26 cellular contexts compared by ENCODE assay signal in genomic region chr12:60415361-60415760, GRCh38.
DNase-seq lines count a peak whose midpoint lies in the region; ATAC-seq and TF ChIP-seq lines count a peak whose summit lies in the region.
"Had no signal": no experiment of that assay in that cellular context is flagged by ENCODE, and none has a peak within 500 bp of the region (broad histone marks: within the 10 kb centered on the region; RNA-seq: fewer than 3 reads in every experiment).

No MANE protein-coding gene starts in this region.

- 87 to 100% (median 91%) methylated on average over 1 of the region's 1 CpG for WGBS in spleen, 5 donors

- TF ChIP-seq CTCF in fibroblast of pulmonary artery (IDR thresholded peaks at IDR 0.05; ENCODE audit: low read length, missing control alignments) (no peak), spleen (IDR thresholded peaks at IDR 0.05 in 8 of 11, conservative IDR thresholded peaks at IDR 0.05 in 3 of 11) (no peak)

- H3K27me3 ChIP-seq in spleen (replicated peaks in 1 of 7), result no peaks in the 10 kb centered on the region
- H3K27me3 ChIP-seq: suprapubic skin, upper lobe of left lung had no signal

- TF ChIP-seq POLR2A in spleen (IDR thresholded peaks at IDR 0.05), result no peak

- H3K9me3 ChIP-seq in spleen, result peaks cover 0 to 55% (median 28%) of the 10 kb centered on the region in 8 donors

- intact Hi-C loops in spleen (cut with DNase I; ENCODE audit: low total_unique reads), result no loop called here

- DNase-seq in SIG-M5 treated with dmso at 0.1 percent for 504 hours (lab: John Stamatoyannopoulos, UW; ENCODE audit: unreplicated experiment) (peak; percentile 25), SIG-M5 (lab: John Stamatoyannopoulos, UW) (no peak), amniotic epithelial cell (ENCODE audit: low read depth) (peak; percentile 73), fibroblast of pulmonary artery (ENCODE audit: low read depth) (peak; percentile 22), spleen (no peak), NCI-H345 (lab: John Stamatoyannopoulos, UW) (no peak)
- no peak for DNase-seq in stimulated activated CD4-positive, alpha-beta T cell treated with anti-CD3 and anti-CD28 coated beads, Interleukin-2, amount 100 ng/mL, for 24 hours
- DNase-seq: activated B cell treated with CpG ODN at 0.5 μM for 24 hours; activated CD4-positive, alpha-beta T cell treated with anti-CD3 and anti-CD28 coated beads, Interleukin-2, amount 10 ng/mL, durations not matched to agents 7 days and 5 days; caudate nucleus; cortex of kidney; DND-41; effector memory CD4-positive, alpha-beta T cell; hippocampal formation; left colon; mucosa of descending colon; NCI-H1417; NCI-H2029 treated with DMSO at 0.1 percent for 48 hours; NCI-H2227 treated with DMSO at 0.1 percent for 48 hours; stimulated activated naive CD4-positive, alpha-beta T cell treated with Interleukin-2 at 50 U/mL for 16 hours; T-helper 1 cell; upper lobe of left lung had no signal

- H3K27ac ChIP-seq in spleen, result no peak overlapping the region
- H3K27ac ChIP-seq: 22Rv1, suprapubic skin, upper lobe of left lung had no signal

- H3K36me3 ChIP-seq in spleen, result no peaks in the 10 kb centered on the region
- H3K36me3 ChIP-seq: suprapubic skin, upper lobe of left lung had no signal

- no peaks in the 10 kb centered on the region for H3K4me1 ChIP-seq in spleen
- H3K4me1 ChIP-seq: suprapubic skin, upper lobe of left lung had no signal

- ATAC-seq in HG02981 (IDR thresholded peaks at IDR 0.05; ENCODE audit: unreplicated experiment), result no peak
- ATAC-seq: activated naive CD4-positive, alpha-beta T cell treated with anti-CD3 and anti-CD28 coated beads, Interleukin-2, amount 50 U/mL, for 72 hours; left colon; mucosa of descending colon had no signal

- H3K4me3 ChIP-seq in fibroblast of pulmonary artery (replicated peaks; ENCODE audit: low read depth, low read length), result no peak overlapping the region
- H3K4me3 ChIP-seq in spleen, result no peak overlapping the region
- H3K4me3 ChIP-seq: mucosa of descending colon, suprapubic skin, upper lobe of left lung had no signal

Comparison
In these comparisons a context has a peak if more than half of its experiments do, and no peak if none do; other contexts are left out.
1. DNase-seq: peak in SIG-M5 treated with dmso at 0.1 percent for 504 hours (single experiment), amniotic epithelial cell (single experiment) and fibroblast of pulmonary artery (single experiment); none in SIG-M5 (single experiment), stimulated activated CD4-positive, alpha-beta T cell treated with anti-CD3 and anti-CD28 coated beads, Interleukin-2, amount 100 ng/mL, for 24 hours (0 of 2), spleen (single experiment) and NCI-H345 (single experiment).